2 cellular contexts compared by ENCODE assay signal in genomic region chr9:84003246-84003645, GRCh38.
TF ChIP-seq lines count a peak whose summit lies in the region.

No MANE protein-coding gene starts in this region.

TF ChIP-seq in SK-N-SH, 30 proteins besides CTCF, POLR2A, EP300 and RAD21 (continued from another document):
- TF ChIP-seq, protein P1, sequence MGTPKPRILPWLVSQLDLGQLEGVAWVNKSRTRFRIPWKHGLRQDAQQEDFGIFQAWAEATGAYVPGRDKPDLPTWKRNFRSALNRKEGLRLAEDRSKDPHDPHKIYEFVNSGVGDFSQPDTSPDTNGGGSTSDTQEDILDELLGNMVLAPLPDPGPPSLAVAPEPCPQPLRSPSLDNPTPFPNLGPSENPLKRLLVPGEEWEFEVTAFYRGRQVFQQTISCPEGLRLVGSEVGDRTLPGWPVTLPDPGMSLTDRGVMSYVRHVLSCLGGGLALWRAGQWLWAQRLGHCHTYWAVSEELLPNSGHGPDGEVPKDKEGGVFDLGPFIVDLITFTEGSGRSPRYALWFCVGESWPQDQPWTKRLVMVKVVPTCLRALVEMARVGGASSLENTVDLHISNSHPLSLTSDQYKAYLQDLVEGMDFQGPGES (IDR thresholded peaks at IDR 0.05; ENCODE audit: low read depth, low read length) = no peak
- TF ChIP-seq MXI1 (IDR thresholded peaks at IDR 0.05; ENCODE audit: low read depth, low read length) = no peak
- TF ChIP-seq YY1 (IDR thresholded peaks at IDR 0.05; ENCODE audit: low read depth) = no peak
- TF ChIP-seq TAF1 (IDR thresholded peaks at IDR 0.05; ENCODE audit: borderline replicate concordance, low read depth, low read length) = no peak
- no peak for TF ChIP-seq FOXJ3 (CRISPR knock-in tag; IDR thresholded peaks at IDR 0.05)
- no peak for TF ChIP-seq ELF1 (IDR thresholded peaks at IDR 0.05)
- TF ChIP-seq, protein P2, sequence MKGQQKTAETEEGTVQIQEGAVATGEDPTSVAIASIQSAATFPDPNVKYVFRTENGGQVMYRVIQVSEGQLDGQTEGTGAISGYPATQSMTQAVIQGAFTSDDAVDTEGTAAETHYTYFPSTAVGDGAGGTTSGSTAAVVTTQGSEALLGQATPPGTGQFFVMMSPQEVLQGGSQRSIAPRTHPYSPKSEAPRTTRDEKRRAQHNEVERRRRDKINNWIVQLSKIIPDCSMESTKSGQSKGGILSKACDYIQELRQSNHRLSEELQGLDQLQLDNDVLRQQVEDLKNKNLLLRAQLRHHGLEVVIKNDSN (IDR thresholded peaks at IDR 0.05; ENCODE audit: borderline replicate concordance, low read depth) = no peak
- no peak for TF ChIP-seq TEAD4 (IDR thresholded peaks at IDR 0.05; ENCODE audit: borderline replicate concordance, insufficient read depth)
- no peak for TF ChIP-seq JUND (IDR thresholded peaks at IDR 0.05)
TF ChIP-seq in SK-N-SH: peak in this region for 0.

TF ChIP-seq in SK-N-SH treated with all-trans-retinoic acid at 6 μM for 48 hours, 23 proteins besides CTCF, POLR2A, EP300 and RAD21 (continued from another document):
- TF ChIP-seq TSHZ2 (CRISPR knock-in tag; IDR thresholded peaks at IDR 0.05) = no peak
- TF ChIP-seq BACH2 (CRISPR knock-in tag; IDR thresholded peaks at IDR 0.05; ENCODE audit: borderline replicate concordance) = no peak
- no peak for TF ChIP-seq POU6F1 (CRISPR knock-in tag; IDR thresholded peaks at IDR 0.05; ENCODE audit: borderline replicate concordance, low read depth)
- no peak for TF ChIP-seq ISL1 (CRISPR knock-in tag; IDR thresholded peaks at IDR 0.05)
- no peak for TF ChIP-seq SNAI2 (CRISPR knock-in tag; IDR thresholded peaks at IDR 0.05)
- TF ChIP-seq, protein P3, sequence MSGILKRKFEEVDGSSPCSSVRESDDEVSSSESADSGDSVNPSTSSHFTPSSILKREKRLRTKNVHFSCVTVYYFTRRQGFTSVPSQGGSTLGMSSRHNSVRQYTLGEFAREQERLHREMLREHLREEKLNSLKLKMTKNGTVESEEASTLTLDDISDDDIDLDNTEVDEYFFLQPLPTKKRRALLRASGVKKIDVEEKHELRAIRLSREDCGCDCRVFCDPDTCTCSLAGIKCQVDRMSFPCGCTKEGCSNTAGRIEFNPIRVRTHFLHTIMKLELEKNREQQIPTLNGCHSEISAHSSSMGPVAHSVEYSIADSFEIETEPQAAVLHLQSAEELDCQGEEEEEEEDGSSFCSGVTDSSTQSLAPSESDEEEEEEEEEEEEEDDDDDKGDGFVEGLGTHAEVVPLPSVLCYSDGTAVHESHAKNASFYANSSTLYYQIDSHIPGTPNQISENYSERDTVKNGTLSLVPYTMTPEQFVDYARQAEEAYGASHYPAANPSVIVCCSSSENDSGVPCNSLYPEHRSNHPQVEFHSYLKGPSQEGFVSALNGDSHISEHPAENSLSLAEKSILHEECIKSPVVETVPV (CRISPR knock-in tag; IDR thresholded peaks at IDR 0.05) = no peak
- TF ChIP-seq OSR1 (CRISPR knock-in tag; IDR thresholded peaks at IDR 0.05) = no peak
- TF ChIP-seq GLIS3 (CRISPR knock-in tag; IDR thresholded peaks at IDR 0.05) = no peak
- no peak for TF ChIP-seq ZNF565 (CRISPR knock-in tag; conservative IDR thresholded peaks at IDR 0.05; ENCODE audit: low read depth)
- TF ChIP-seq ARNTL (CRISPR knock-in tag; IDR thresholded peaks at IDR 0.05; ENCODE audit: borderline replicate concordance, low read depth) = no peak
- TF ChIP-seq ZNF70 (CRISPR knock-in tag; IDR thresholded peaks at IDR 0.05) = no peak
- no peak for TF ChIP-seq ESRRG (CRISPR knock-in tag; IDR thresholded peaks at IDR 0.05)
- TF ChIP-seq PPARA (CRISPR knock-in tag; IDR thresholded peaks at IDR 0.05; ENCODE audit: borderline replicate concordance) = no peak
- no peak for TF ChIP-seq TOX (CRISPR knock-in tag; IDR thresholded peaks at IDR 0.05; ENCODE audit: borderline replicate concordance)
- no peak for TF ChIP-seq CSDC2 (CRISPR knock-in tag; IDR thresholded peaks at IDR 0.05)
- TF ChIP-seq ZFP3 (CRISPR knock-in tag; IDR thresholded peaks at IDR 0.05) = no peak
